Comparison of ENCODE assay signal across 8 cellular contexts in genomic region chr9:37471942-37472679, GRCh38. TPM values are rescaled to one million over a fixed set of nuclear protein-coding genes. Genes with fewer than 3 reads are reported as not detected.
DNase-seq lines count a peak whose midpoint lies in the region; ATAC-seq lines count a peak whose summit lies in the region.

No MANE protein-coding gene starts in this region.

- no peaks in the 10 kb centered on the region for H3K36me3 Mint-ChIP-seq in stimulated activated naive CD8-positive, alpha-beta T cell treated with anti-CD3 and anti-CD28 coated beads, Interleukin-15, Interleukin-2, amounts not matched to agents 100 ng/mL and 50 ng/mL, for 24 hours (ENCODE audit: low read depth)
- peaks cover 0 to 13% of the 10 kb centered on the region in 2 donors for H3K36me3 Mint-ChIP-seq in activated naive CD4-positive, alpha-beta T cell treated with anti-CD3 and anti-CD28 coated beads, Interleukin-2, amount 50 U/mL, for 72 hours

- peak overlapping the region; percentile 75 for H3K4me3 Mint-ChIP-seq in stimulated activated naive CD8-positive, alpha-beta T cell treated with anti-CD3 and anti-CD28 coated beads, Interleukin-15, Interleukin-2, amounts not matched to agents 100 ng/mL and 50 ng/mL, for 24 hours

- H3K27me3 Mint-ChIP-seq in stimulated activated naive CD8-positive, alpha-beta T cell treated with anti-CD3 and anti-CD28 coated beads, Interleukin-15, Interleukin-2, amounts not matched to agents 100 ng/mL and 50 ng/mL, for 24 hours, result peaks cover 1% of the 10 kb centered on the region

- H3K4me1 Mint-ChIP-seq in stimulated activated naive CD8-positive, alpha-beta T cell treated with anti-CD3 and anti-CD28 coated beads, Interleukin-15, Interleukin-2, amounts not matched to agents 100 ng/mL and 50 ng/mL, for 24 hours (ENCODE audit: low read depth), result peaks cover 8% of the 10 kb centered on the region

- DNase-seq in stimulated activated naive CD8-positive, alpha-beta T cell treated with anti-CD3 and anti-CD28 coated beads, Interleukin-15, Interleukin-2, amounts not matched to agents 100 U/mL and 50 U/mL, for 24 hours, result no peak
- no peak for DNase-seq in activated naive CD4-positive, alpha-beta T cell treated with anti-CD3 and anti-CD28 coated beads, Interleukin-2, amount 50 U/mL, for 72 hours (ENCODE audit: low spot score in 2 of 2)
- DNase-seq in left ventricle myocardium superior (no peak), putamen (ENCODE audit: low spot score) (peak; percentile 69), SIG-M5 treated with dmso at 0.1 percent for 504 hours (lab: John Stamatoyannopoulos, UW; ENCODE audit: unreplicated experiment) (no peak)

- no peak for ATAC-seq in stimulated activated naive CD8-positive, alpha-beta T cell treated with anti-CD3 and anti-CD28 coated beads, Interleukin-15, Interleukin-2, amounts not matched to agents 100 U/mL and 50 U/mL, for 24 hours
- ATAC-seq in activated naive CD4-positive, alpha-beta T cell treated with anti-CD3 and anti-CD28 coated beads, Interleukin-2, amount 50 U/mL, for 72 hours, result peak; percentile 36 to 43
- ATAC-seq in left ventricle myocardium superior, result peak; percentile 56
- no peak for ATAC-seq in HG03280 (IDR thresholded peaks at IDR 0.05; ENCODE audit: unreplicated experiment)
- no peak for ATAC-seq in HG02642 (IDR thresholded peaks at IDR 0.05; ENCODE audit: poor library complexity, unreplicated experiment)

- intact Hi-C loops in left ventricle myocardium superior (cut with micrococcal nuclease), result no loop called here

- H3K27ac Mint-ChIP-seq in stimulated activated naive CD8-positive, alpha-beta T cell treated with anti-CD3 and anti-CD28 coated beads, Interleukin-15, Interleukin-2, amounts not matched to agents 100 ng/mL and 50 ng/mL, for 24 hours, result peak overlapping the region; percentile 72
- peak overlapping the region; percentile 18 to 83 for H3K27ac Mint-ChIP-seq in activated naive CD4-positive, alpha-beta T cell treated with anti-CD3 and anti-CD28 coated beads, Interleukin-2, amount 50 U/mL, for 72 hours

- H3K9me3 Mint-ChIP-seq in stimulated activated naive CD8-positive, alpha-beta T cell treated with anti-CD3 and anti-CD28 coated beads, Interleukin-15, Interleukin-2, amounts not matched to agents 100 ng/mL and 50 ng/mL, for 24 hours, result peaks cover 6% of the 10 kb centered on the region
- H3K9me3 Mint-ChIP-seq in activated naive CD4-positive, alpha-beta T cell treated with anti-CD3 and anti-CD28 coated beads, Interleukin-2, amount 50 U/mL, for 72 hours, result peaks cover 0 to 11% of the 10 kb centered on the region in 2 donors

RNA-seq across cellular contexts. Expression of gene ZBTB5, which starts 6.9 kb away (rescaled TPM):
- 10 to 100 TPM; 10.6 to 25.6 TPM for total RNA-seq in activated naive CD4-positive, alpha-beta T cell treated with anti-CD3 and anti-CD28 coated beads, Interleukin-2, amount 50 U/mL, for 72 hours
- 5.2 TPM for total RNA-seq in left ventricle myocardium superior

RNA-seq across cellular contexts. Expression of gene POLR1E, which starts 13.6 kb away (rescaled TPM):
- total RNA-seq in activated naive CD4-positive, alpha-beta T cell treated with anti-CD3 and anti-CD28 coated beads, Interleukin-2, amount 50 U/mL, for 72 hours, result 10 to 100 TPM; 60.3 to 66.6 TPM
- 10.4 TPM for total RNA-seq in left ventricle myocardium superior

RNA-seq across cellular contexts. Expression of gene GRHPR, which starts 49.6 kb away (rescaled TPM):
- 10 to 100 TPM; 65.6 to 80.2 TPM for total RNA-seq in activated naive CD4-positive, alpha-beta T cell treated with anti-CD3 and anti-CD28 coated beads, Interleukin-2, amount 50 U/mL, for 72 hours
- 117 TPM for total RNA-seq in left ventricle myocardium superior

Comparison
In these comparisons a context has a peak if more than half of its experiments do, and no peak if none do; other contexts are left out.
1. ATAC-seq: peak in activated naive CD4-positive, alpha-beta T cell treated with anti-CD3 and anti-CD28 coated beads, Interleukin-2, amount 50 U/mL, for 72 hours (2 of 2) and left ventricle myocardium superior (single experiment); none in stimulated activated naive CD8-positive, alpha-beta T cell treated with anti-CD3 and anti-CD28 coated beads, Interleukin-15, Interleukin-2, amounts not matched to agents 100 U/mL and 50 U/mL, for 24 hours (single experiment), HG03280 (single experiment) and HG02642 (single experiment).